Comparison of ENCODE assay signal across 9 cellular contexts in the genomic region with DNA sequence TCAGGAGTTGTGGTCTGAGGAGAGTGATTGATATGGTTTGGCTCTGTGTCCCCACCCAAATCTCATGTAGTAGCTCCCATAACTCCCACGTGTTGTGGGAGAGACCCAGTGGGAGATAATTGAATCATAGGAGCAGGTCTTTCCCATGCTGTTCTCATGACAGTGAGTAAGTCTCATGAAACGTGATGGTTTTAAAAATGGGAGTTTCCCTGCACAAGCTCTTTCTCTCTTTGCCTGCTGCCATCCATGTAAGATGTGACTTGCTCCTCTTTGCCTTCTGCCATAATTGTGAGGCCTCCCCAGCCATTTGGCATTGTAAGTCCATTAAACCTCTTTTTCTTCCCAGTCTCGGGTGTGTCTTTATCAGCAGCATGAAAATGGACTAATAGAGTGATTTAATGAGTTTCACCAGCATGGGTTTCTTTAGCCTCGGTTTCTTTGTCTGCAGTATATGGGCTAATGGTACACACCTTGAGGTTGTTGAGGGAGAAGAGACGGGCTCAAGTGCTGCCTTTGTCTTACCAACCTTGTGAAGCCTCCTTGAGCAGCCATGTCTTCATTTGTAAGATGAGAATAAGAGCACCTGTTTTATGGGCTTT. TPM values are rescaled to one million over a fixed set of nuclear protein-coding genes. Genes with fewer than 3 reads are reported as not detected.
DNase-seq lines count a peak whose midpoint lies in the region; ATAC-seq and TF ChIP-seq lines count a peak whose summit lies in the region.
"Not testable (repeated sequence)": the region's sequence is repeated elsewhere in the genome, so short reads cannot be mapped to it uniquely, and the experiment has no call there.
"Had no signal": no experiment of that assay in that cellular context is flagged by ENCODE, and none has a peak within 500 bp of the region (broad histone marks: within the 10 kb centered on the region; RNA-seq: fewer than 3 reads in every experiment).

No MANE protein-coding gene starts in this region.

- H4K20me1 ChIP-seq in hepatocyte (ENCODE audit: insufficient read depth, poor library complexity, severe bottlenecking): not testable (repeated sequence)
- peaks cover 57% of the 10 kb centered on the region for H4K20me1 ChIP-seq in osteoblast (ENCODE audit: insufficient read depth, low read length)

- H3K4me3 Mint-ChIP-seq in WTC11; chondrocyte (ENCODE audit: unreplicated experiment): not testable (repeated sequence)

- not testable (repeated sequence) for TF ChIP-seq CTCF in C4-2B (conservative IDR thresholded peaks at IDR 0.05); HEK293 (tag by site-specific recombination; IDR thresholded peaks at IDR 0.05); WTC11 (IDR thresholded peaks at IDR 0.05); chondrocyte (IDR thresholded peaks at IDR 0.05); hepatocyte (IDR thresholded peaks at IDR 0.05; ENCODE audit: poor library complexity); osteoblast (IDR thresholded peaks at IDR 0.05; ENCODE audit: extremely low read depth, low read depth, low read length)

- not testable (repeated sequence) for H3K9me3 ChIP-seq in HEK293 (ENCODE audit: control insufficient read depth, insufficient read depth, low read depth, low read length); SK-N-MC (ENCODE audit: low read depth, low read length); hepatocyte (ENCODE audit: low read depth); osteoblast (ENCODE audit: low read depth, low read length); stomach smooth muscle (ENCODE audit: control insufficient read depth in 2 of 2, low read length in 2 of 2)

- H3K36me3 ChIP-seq in HEK293 (ENCODE audit: control insufficient read depth in 2 of 2, insufficient read depth in 1 of 2, low read length in 2 of 2); SK-N-MC (ENCODE audit: insufficient read depth, low read length); hepatocyte (replicated peaks; ENCODE audit: insufficient read depth, low read depth); osteoblast (ENCODE audit: insufficient read depth, low read length); stomach smooth muscle (ENCODE audit: control insufficient read depth in 2 of 2, insufficient read depth in 2 of 2, low read length in 2 of 2): not testable (repeated sequence)

- peaks cover 24% of the 10 kb centered on the region for H3K4me1 ChIP-seq in HEK293 (ENCODE audit: control insufficient read depth, insufficient read depth, low read length)
- peaks cover 27% of the 10 kb centered on the region for H3K4me1 ChIP-seq in hepatocyte (ENCODE audit: insufficient read depth)
- peaks cover 46% of the 10 kb centered on the region for H3K4me1 ChIP-seq in osteoblast (ENCODE audit: insufficient read depth, low read length)
- peaks cover 53% of the 10 kb centered on the region for H3K4me1 ChIP-seq in stomach smooth muscle (ENCODE audit: control insufficient read depth, insufficient read depth, low read length)

- POLR2A ChIA-PET in HEK293 (lab: Yijun Ruan, JAX); WTC11 (lab: Charles Lee): not testable (repeated sequence)

- H3K27me3 ChIP-seq in hepatocyte; osteoblast (ENCODE audit: insufficient read depth, low read length); stomach smooth muscle (ENCODE audit: control insufficient read depth in 1 of 2, insufficient read depth in 2 of 2, low read length in 2 of 2): not testable (repeated sequence)

- not testable (repeated sequence) for H3K4me3 ChIP-seq in HEK293 (ENCODE audit: low read depth, low read length); hepatocyte; osteoblast (ENCODE audit: insufficient read depth, low read length); stomach smooth muscle (ENCODE audit: low read length in 2 of 2)
- H3K4me3 ChIP-seq in SK-N-MC: peak overlapping the region; percentile 68

- H3K9me2 ChIP-seq in hepatocyte (replicated peaks; ENCODE audit: insufficient read depth): not testable (repeated sequence)

- CTCF ChIA-PET in HEK293 (lab: Yijun Ruan, JAX): interaction anchor here (0.6 to 1.2 kb wide), 6 partner anchors 9 to 309 kb away, joined by 3 read pairs; no protein-coding TSS in a partner anchor
- CTCF ChIA-PET in WTC11 (lab: Charles Lee): not testable (repeated sequence)

- H3K4me2 ChIP-seq in hepatocyte: peak overlapping the region; percentile 50
- H3K4me2 ChIP-seq in osteoblast (ENCODE audit: insufficient read depth, low read length): peak overlapping the region; percentile 43

- H3K79me2 ChIP-seq in hepatocyte (peaks cover 92% of the 10 kb centered on the region), osteoblast (ENCODE audit: insufficient read depth, low read length) (peaks cover 86% of the 10 kb centered on the region)

- 97% methylated on average over 5 of the region's 5 CpGs for WGBS in hepatocyte (ENCODE audit: low lambda C conversion rate, missing lambda C conversion rate)

- H3K9me3 Mint-ChIP-seq in WTC11: peaks cover 28% of the 10 kb centered on the region
- not testable (repeated sequence) for H3K9me3 Mint-ChIP-seq in chondrocyte (ENCODE audit: low read depth)

- peaks cover 51% of the 10 kb centered on the region for H3K4me1 Mint-ChIP-seq in WTC11
- peaks cover 91% of the 10 kb centered on the region for H3K4me1 Mint-ChIP-seq in chondrocyte (ENCODE audit: low read depth)

- not testable (repeated sequence) for ATAC-seq in WTC11

- not testable (repeated sequence) for H2AFZ ChIP-seq in hepatocyte; osteoblast (ENCODE audit: low read length)

- DNase-seq in SK-N-MC (ENCODE audit: low read depth, low spot score); WTC11 (ENCODE audit: low spot score); chondrocyte (ENCODE audit: low spot score); hepatocyte (ENCODE audit: low spot score); osteoblast (ENCODE audit: insufficient read length, low spot score, missing footprints): not testable (repeated sequence)

- H3K9ac ChIP-seq in SK-N-MC (ENCODE audit: insufficient read length); stomach smooth muscle (ENCODE audit: low read length in 2 of 2): not testable (repeated sequence)

- H3K27ac Mint-ChIP-seq in WTC11 (peak overlapping the region; percentile 83), chondrocyte (ENCODE audit: unreplicated experiment) (peak overlapping the region; percentile 86)

- peaks cover 42% of the 10 kb centered on the region for H3K36me3 Mint-ChIP-seq in WTC11
- not testable (repeated sequence) for H3K36me3 Mint-ChIP-seq in chondrocyte (ENCODE audit: low read depth)

- H3K27ac ChIP-seq in C4-2B (peak overlapping the region; percentile 51; the same call in 1 of the 2 replicates), SK-N-MC (peak overlapping the region; percentile 90), hepatocyte (peak overlapping the region; percentile 32), osteoblast (ENCODE audit: low read depth, low read length) (peak overlapping the region; percentile 43), stomach smooth muscle (ENCODE audit: low read length) (peak overlapping the region; percentile 24)
- H3K27ac ChIP-seq in HEK293 (ENCODE audit: extremely low read depth, low read depth, low read length): not testable (repeated sequence)

- not testable (repeated sequence) for H3K27me3 Mint-ChIP-seq in WTC11 (ENCODE audit: low read depth); chondrocyte (ENCODE audit: low read depth)

TF ChIP-seq in HEK293, 187 proteins besides CTCF, POLR2A, EP300 and RAD21:
- peak; percentile 41; the same call in 1 of the 2 replicates for TF ChIP-seq TRIM28 (IDR thresholded peaks at IDR 0.05; ENCODE audit: borderline replicate concordance, low read length)
- TF ChIP-seq ZFHX2 (tag by site-specific recombination; conservative IDR thresholded peaks at IDR 0.05): 0 out of 2 replicates have a peak, but pooled peaks have one; percentile 21
- TF ChIP-seq, protein P1, sequence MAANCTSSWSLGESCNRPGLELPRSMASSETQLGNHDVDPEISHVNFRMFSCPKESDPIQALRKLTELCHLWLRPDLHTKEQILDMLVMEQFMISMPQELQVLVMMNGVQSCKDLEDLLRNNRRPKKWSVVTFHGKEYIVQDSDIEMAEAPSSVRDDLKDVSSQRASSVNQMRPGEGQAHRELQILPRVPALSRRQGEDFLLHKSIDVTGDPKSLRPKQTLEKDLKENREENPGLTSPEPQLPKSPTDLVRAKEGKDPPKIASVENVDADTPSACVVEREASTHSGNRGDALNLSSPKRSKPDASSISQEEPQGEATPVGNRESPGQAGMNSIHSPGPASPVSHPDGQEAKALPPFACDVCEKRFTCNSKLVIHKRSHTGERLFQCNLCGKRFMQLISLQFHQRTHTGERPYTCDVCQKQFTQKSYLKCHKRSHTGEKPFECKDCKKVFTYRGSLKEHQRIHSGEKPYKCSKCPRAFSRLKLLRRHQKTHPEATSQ (tag by site-specific recombination; IDR thresholded peaks at IDR 0.05): 0 out of 2 replicates have a peak, but pooled peaks have one; percentile 38
- peak; percentile 95 for TF ChIP-seq SETDB1 (IDR thresholded peaks at IDR 0.05; ENCODE audit: insufficient read length, low read length)

RNA-seq across cellular contexts. Expression of a gene that starts 42.5 kb away (rescaled TPM):
- total RNA-seq in WTC11 (2021): 54.6 to 56.3 TPM (median 55.2 TPM) in 3 replicates
- 75.2 to 131 TPM (median 123 TPM) in 3 replicates for total RNA-seq in chondrocyte
- 27.7 and 28.3 TPM in 2 replicates for total RNA-seq in hepatocyte
- polyA plus RNA-seq in hepatocyte: 16.4 and 21.9 TPM in 2 replicates
- 46.9 and 52.5 TPM in 2 replicates for total RNA-seq in osteoblast
- total RNA-seq: CD4-positive, alpha-beta memory T cell had no signal
- polyA plus RNA-seq: CD4-positive, alpha-beta memory T cell had no signal
